2 cellular contexts compared by ENCODE assay signal in genomic region chr1:54459714-54460113, GRCh38.
TF ChIP-seq lines count a peak whose summit lies in the region.

No MANE protein-coding gene starts in this region.

TF ChIP-seq in HCT116, 20 proteins besides CTCF, POLR2A, EP300 and RAD21:
- TF ChIP-seq POLR2AphosphoS5 (IDR thresholded peaks at IDR 0.05; ENCODE audit: low read depth, low read length) (no peak), TCF7L2 (IDR thresholded peaks at IDR 0.05; ENCODE audit: borderline replicate concordance, extremely low read depth, insufficient read depth, insufficient read length) (peak; percentile 51), SP1 (IDR thresholded peaks at IDR 0.05; ENCODE audit: low read depth) (no peak), ZFX (IDR thresholded peaks at IDR 0.05) (no peak), ATF3 (IDR thresholded peaks at IDR 0.05) (no peak)

TF ChIP-seq in HepG2, 621 proteins besides CTCF, POLR2A, EP300 and RAD21 (continues in another document):
- TF ChIP-seq TFAP4 (IDR thresholded peaks at IDR 0.05; ENCODE audit: borderline replicate concordance, low read depth) (peak; percentile 38; the same call in 1 of the 2 replicates), ZNF10 (CRISPR knock-in tag; IDR thresholded peaks at IDR 0.05; ENCODE audit: borderline replicate concordance, low read depth) (no peak), PTBP1 (IDR thresholded peaks at IDR 0.05; ENCODE audit: low read depth, low read length, poor library complexity, severe bottlenecking) (no peak), CBX1 (IDR thresholded peaks at IDR 0.05; ENCODE audit: low read depth) (no peak), DMAP1 (CRISPR knock-in tag; IDR thresholded peaks at IDR 0.05) (no peak), ZUFSP (CRISPR knock-in tag; IDR thresholded peaks at IDR 0.05; ENCODE audit: borderline replicate concordance) (no peak), ZNF335 (CRISPR knock-in tag; IDR thresholded peaks at IDR 0.05) (no peak), TMF1 (CRISPR knock-in tag; IDR thresholded peaks at IDR 0.05; ENCODE audit: low read depth) (no peak), ATF7-NPFF (CRISPR knock-in tag; IDR thresholded peaks at IDR 0.05; ENCODE audit: low read depth) (no peak), NFYB (CRISPR knock-in tag; IDR thresholded peaks at IDR 0.05) (no peak), ZNF180 (CRISPR knock-in tag; IDR thresholded peaks at IDR 0.05; ENCODE audit: borderline replicate concordance, low read depth) (no peak), PRDM15 (CRISPR knock-in tag; IDR thresholded peaks at IDR 0.05) (no peak), GATAD1 (CRISPR knock-in tag; IDR thresholded peaks at IDR 0.05) (no peak), ZNF343 (CRISPR knock-in tag; IDR thresholded peaks at IDR 0.05) (no peak), GFI1 (CRISPR knock-in tag; IDR thresholded peaks at IDR 0.05; ENCODE audit: borderline replicate concordance) (0 out of 2 replicates have a peak, but pooled peaks have one; percentile 55), ZNF704 (CRISPR knock-in tag; IDR thresholded peaks at IDR 0.05; ENCODE audit: borderline replicate concordance) (no peak), ZNF354B (CRISPR knock-in tag; IDR thresholded peaks at IDR 0.05) (no peak), ZNF281 (CRISPR knock-in tag; IDR thresholded peaks at IDR 0.05; ENCODE audit: borderline replicate concordance) (peak; percentile 64; the same call in 1 of the 2 replicates), THAP7 (CRISPR knock-in tag; IDR thresholded peaks at IDR 0.05) (no peak), ZNF142 (CRISPR knock-in tag; IDR thresholded peaks at IDR 0.05) (no peak), ZNF441 (CRISPR knock-in tag; IDR thresholded peaks at IDR 0.05; ENCODE audit: borderline replicate concordance) (no peak), ZNF878 (CRISPR knock-in tag; IDR thresholded peaks at IDR 0.05) (no peak), KMT2A (CRISPR knock-in tag; IDR thresholded peaks at IDR 0.05) (no peak), ZNF207 (IDR thresholded peaks at IDR 0.05; ENCODE audit: borderline replicate concordance) (no peak), POGZ (CRISPR knock-in tag; IDR thresholded peaks at IDR 0.05) (no peak), ZNF792 (CRISPR knock-in tag; IDR thresholded peaks at IDR 0.05) (no peak), GATAD2A (CRISPR knock-in tag; IDR thresholded peaks at IDR 0.05) (0 out of 2 replicates have a peak, but pooled peaks have one; percentile 16), ZBTB14 (CRISPR knock-in tag; IDR thresholded peaks at IDR 0.05) (no peak), POLR2G (IDR thresholded peaks at IDR 0.05; ENCODE audit: low read depth, low read length) (no peak), ZNF770 (CRISPR knock-in tag; IDR thresholded peaks at IDR 0.05) (peak; percentile 30; the same call in 1 of the 2 replicates), ZNF644 (CRISPR knock-in tag; IDR thresholded peaks at IDR 0.05; ENCODE audit: low read depth) (no peak), SKIL (CRISPR knock-in tag; IDR thresholded peaks at IDR 0.05; ENCODE audit: borderline replicate concordance) (no peak)
